8 cellular contexts compared by ENCODE assay signal in genomic region chr12:103966736-103967135, GRCh38. TPM values are rescaled to one million over a fixed set of nuclear protein-coding genes. Genes with fewer than 3 reads are reported as not detected.
DNase-seq lines count a peak whose midpoint lies in the region; ATAC-seq and TF ChIP-seq lines count a peak whose summit lies in the region.

No MANE protein-coding gene starts in this region.

- H3K4me3 ChIP-seq in GM08714 (ENCODE audit: low read length) (peak overlapping the region; percentile 99), fibroblast of pulmonary artery (replicated peaks; ENCODE audit: low read depth, low read length) (peak overlapping the region; percentile 99), retinal pigment epithelial cell (ENCODE audit: low read length) (peak overlapping the region; percentile 60)

- H3K27me3 Mint-ChIP-seq in T-cell = no peaks in the 10 kb centered on the region

- ATAC-seq in T-cell (replicated peaks in 1 of 4) = no peak
- ATAC-seq in GM19324 (IDR thresholded peaks at IDR 0.05; ENCODE audit: low FRiP score, unreplicated experiment) = no peak
- no peak for ATAC-seq in HG03354 (IDR thresholded peaks at IDR 0.05; ENCODE audit: poor library complexity, severe bottlenecking, unreplicated experiment)

- peak overlapping the region; percentile 86 to 97 (median 97) for H3K4me3 Mint-ChIP-seq in T-cell

- peaks cover 67 to 77% (median 76%) of the 10 kb centered on the region in 3 donors for H3K4me1 Mint-ChIP-seq in T-cell

- DNase-seq in T-cell (no peak), fibroblast of pulmonary artery (ENCODE audit: low read depth) (no peak), retinal pigment epithelial cell (ENCODE audit: low read depth) (no peak), HUDEP-2 (lab: John Stamatoyannopoulos, UW; ENCODE audit: unreplicated experiment in 76 of 76) (no peak), NCI-H2029 treated with DMSO at 0.1 percent for 48 hours (lab: John Stamatoyannopoulos, UW) (no peak)

- POLR2A ChIA-PET in T-cell (lab: Charles Lee) = interaction anchor here in 1 of 2 donors (3.0 kb wide), 1 partner anchor 37 kb away, joined by 54 read pairs; the partner anchor contains the start of gene HSP90B1

- TF ChIP-seq CTCF in fibroblast of pulmonary artery (IDR thresholded peaks at IDR 0.05; ENCODE audit: low read length, missing control alignments) = no peak
- no peak for TF ChIP-seq CTCF in retinal pigment epithelial cell (conservative IDR thresholded peaks at IDR 0.05; ENCODE audit: low read depth, low read length)

- H3K27ac Mint-ChIP-seq in T-cell = peak overlapping the region; percentile 99

- CTCF ChIA-PET in T-cell (lab: Charles Lee) = interaction anchor here in 1 of 2 donors (0.5 to 2.2 kb wide), 7 partner anchors 10 to 655 kb away, joined by 4 to 23 read pairs (median 6); partner anchors contain the start of gene HSP90B1

- peaks cover 11% of the 10 kb centered on the region for H3K36me3 Mint-ChIP-seq in T-cell

- no peaks in the 10 kb centered on the region for H3K9me3 Mint-ChIP-seq in T-cell

RNA-seq across cellular contexts. Expression of gene TDG, which starts 1.1 kb away (rescaled TPM):
- total RNA-seq in T-cell = 10 to 100 TPM; 25.0 to 32.4 (median 30.0) TPM

RNA-seq across cellular contexts. Expression of gene HSP90B1, which starts 36.5 kb away (rescaled TPM):
- 100 to 1,000 TPM; 240 to 310 (median 290) TPM for total RNA-seq in T-cell
